ENCODE assay signal across 1 cellular context in genomic region chr19:3821156-3821555, GRCh38.
TF ChIP-seq lines count a peak whose summit lies in the region.

No MANE protein-coding gene starts in this region.

TF ChIP-seq in HepG2, 621 proteins besides CTCF, POLR2A, EP300 and RAD21:
- TF ChIP-seq HNRNPL (IDR thresholded peaks at IDR 0.05; ENCODE audit: low read depth, low read length) (peak; percentile 60; the same call in 1 of the 2 replicates), UBTF (CRISPR knock-in tag; IDR thresholded peaks at IDR 0.05) (no peak)
